1 cellular context compared by ENCODE assay signal in the genomic region with DNA sequence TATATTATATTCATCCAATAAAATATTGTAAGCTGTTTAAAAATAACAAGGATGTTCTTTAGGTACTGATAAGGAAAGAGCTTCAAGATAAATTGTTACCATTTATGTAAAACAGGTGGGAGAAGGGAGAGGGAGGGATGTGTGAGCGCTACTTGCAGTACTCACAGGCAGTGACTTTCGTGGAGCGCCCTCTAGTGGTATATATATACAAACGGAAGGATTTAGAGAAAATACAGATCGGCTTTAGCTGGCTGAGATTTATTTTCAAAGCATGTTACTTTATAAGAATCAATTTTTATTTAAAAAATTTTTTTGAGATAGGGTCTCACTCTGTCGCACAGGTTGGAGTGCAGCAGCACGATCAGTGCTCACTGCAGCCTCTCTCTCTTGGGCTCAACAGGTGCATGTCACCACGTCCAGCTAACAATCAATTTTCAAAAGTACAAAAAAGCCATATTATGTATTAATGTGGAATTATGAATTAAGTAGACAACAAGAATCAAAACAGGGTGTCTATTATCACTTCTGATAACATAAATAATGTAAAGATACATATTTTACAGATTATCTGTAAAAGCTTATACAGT.
TF ChIP-seq lines count a peak whose summit lies in the region.

No MANE protein-coding gene starts in this region.

TF ChIP-seq in SK-N-SH treated with all-trans-retinoic acid at 6 μM for 48 hours, 23 proteins besides CTCF, POLR2A, EP300 and RAD21 (continued from another document):
- TF ChIP-seq, protein P1, sequence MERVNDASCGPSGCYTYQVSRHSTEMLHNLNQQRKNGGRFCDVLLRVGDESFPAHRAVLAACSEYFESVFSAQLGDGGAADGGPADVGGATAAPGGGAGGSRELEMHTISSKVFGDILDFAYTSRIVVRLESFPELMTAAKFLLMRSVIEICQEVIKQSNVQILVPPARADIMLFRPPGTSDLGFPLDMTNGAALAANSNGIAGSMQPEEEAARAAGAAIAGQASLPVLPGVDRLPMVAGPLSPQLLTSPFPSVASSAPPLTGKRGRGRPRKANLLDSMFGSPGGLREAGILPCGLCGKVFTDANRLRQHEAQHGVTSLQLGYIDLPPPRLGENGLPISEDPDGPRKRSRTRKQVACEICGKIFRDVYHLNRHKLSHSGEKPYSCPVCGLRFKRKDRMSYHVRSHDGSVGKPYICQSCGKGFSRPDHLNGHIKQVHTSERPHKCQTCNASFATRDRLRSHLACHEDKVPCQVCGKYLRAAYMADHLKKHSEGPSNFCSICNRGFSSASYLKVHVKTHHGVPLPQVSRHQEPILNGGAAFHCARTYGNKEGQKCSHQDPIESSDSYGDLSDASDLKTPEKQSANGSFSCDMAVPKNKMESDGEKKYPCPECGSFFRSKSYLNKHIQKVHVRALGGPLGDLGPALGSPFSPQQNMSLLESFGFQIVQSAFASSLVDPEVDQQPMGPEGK (CRISPR knock-in tag; IDR thresholded peaks at IDR 0.05; ENCODE audit: borderline replicate concordance): no peak
- TF ChIP-seq CSDC2 (CRISPR knock-in tag; IDR thresholded peaks at IDR 0.05) (no peak), ZNF565 (CRISPR knock-in tag; conservative IDR thresholded peaks at IDR 0.05; ENCODE audit: low read depth) (no peak), ZC3H10 (CRISPR knock-in tag; IDR thresholded peaks at IDR 0.05) (no peak), TOX (CRISPR knock-in tag; IDR thresholded peaks at IDR 0.05; ENCODE audit: borderline replicate concordance) (no peak), ESRRG (CRISPR knock-in tag; IDR thresholded peaks at IDR 0.05) (no peak), BACH2 (CRISPR knock-in tag; IDR thresholded peaks at IDR 0.05; ENCODE audit: borderline replicate concordance) (no peak), RARB (CRISPR knock-in tag; IDR thresholded peaks at IDR 0.05) (no peak)
- TF ChIP-seq, protein P2, sequence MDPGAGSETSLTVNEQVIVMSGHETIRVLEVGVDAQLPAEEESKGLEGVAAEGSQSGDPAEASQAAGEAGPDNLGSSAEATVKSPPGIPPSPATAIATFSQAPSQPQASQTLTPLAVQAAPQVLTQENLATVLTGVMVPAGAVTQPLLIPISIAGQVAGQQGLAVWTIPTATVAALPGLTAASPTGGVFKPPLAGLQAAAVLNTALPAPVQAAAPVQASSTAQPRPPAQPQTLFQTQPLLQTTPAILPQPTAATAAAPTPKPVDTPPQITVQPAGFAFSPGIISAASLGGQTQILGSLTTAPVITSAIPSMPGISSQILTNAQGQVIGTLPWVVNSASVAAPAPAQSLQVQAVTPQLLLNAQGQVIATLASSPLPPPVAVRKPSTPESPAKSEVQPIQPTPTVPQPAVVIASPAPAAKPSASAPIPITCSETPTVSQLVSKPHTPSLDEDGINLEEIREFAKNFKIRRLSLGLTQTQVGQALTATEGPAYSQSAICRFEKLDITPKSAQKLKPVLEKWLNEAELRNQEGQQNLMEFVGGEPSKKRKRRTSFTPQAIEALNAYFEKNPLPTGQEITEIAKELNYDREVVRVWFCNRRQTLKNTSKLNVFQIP (CRISPR knock-in tag; IDR thresholded peaks at IDR 0.05; ENCODE audit: borderline replicate concordance, low read depth): no peak
TF ChIP-seq in SK-N-SH treated with all-trans-retinoic acid at 6 μM for 48 hours: peak in this region for 0.
